Comparison of ENCODE assay signal across 21 cellular contexts in the genomic region with DNA sequence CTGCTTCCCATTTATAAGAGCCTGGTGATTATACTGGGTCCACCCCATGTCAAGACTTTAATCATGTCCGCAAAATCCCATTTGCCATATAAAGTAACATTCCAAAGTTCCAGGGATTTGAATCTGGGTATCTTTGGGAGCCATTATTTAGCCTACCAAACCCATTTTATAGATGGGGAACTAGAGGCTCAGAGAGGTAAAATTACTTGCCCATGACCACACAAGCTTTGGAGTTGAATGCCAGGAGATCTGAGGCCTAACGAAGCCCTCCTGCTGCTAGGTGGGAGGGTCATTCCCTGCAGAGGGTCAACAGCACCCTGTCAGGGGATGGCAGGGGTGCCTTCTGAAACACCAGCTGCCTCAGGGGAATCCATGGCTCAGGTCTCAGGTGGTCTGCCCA. TPM values are rescaled to one million over a fixed set of nuclear protein-coding genes. Genes with fewer than 3 reads are reported as not detected.
DNase-seq lines count a peak whose midpoint lies in the region; ATAC-seq and TF ChIP-seq lines count a peak whose summit lies in the region.
"Had no signal": no experiment of that assay in that cellular context is flagged by ENCODE, and none has a peak within 500 bp of the region (broad histone marks: within the 10 kb centered on the region; RNA-seq: fewer than 3 reads in every experiment).

No MANE protein-coding gene starts in this region.

- peak overlapping the region; percentile 24 for H3K27ac Mint-ChIP-seq in CD4-positive, alpha-beta T cell
- peak overlapping the region in 4 of 6 donors; percentile 21 to 96 (median 80) for H3K27ac Mint-ChIP-seq in naive B cell
- H3K27ac Mint-ChIP-seq in stimulated activated effector memory CD8-positive, alpha-beta T cell treated with anti-CD3 and anti-CD28 coated beads, Interleukin-12 subunit alpha, Interleukin-12 subunit beta, amount 100 ng/mL, for 72 hours, result peak overlapping the region; percentile 16
- H3K27ac Mint-ChIP-seq in activated CD4-positive, alpha-beta T cell treated with anti-CD3 and anti-CD28 coated beads for 36 hours, result no peak overlapping the region

- POLR2A ChIA-PET in CD4-positive, alpha-beta T cell (lab: Charles Lee), result interaction anchor here (2.1 to 2.3 kb wide), 3 partner anchors 13 to 253 kb away, joined by 8 to 13 read pairs (median 9); a partner anchor contains a TSS
- POLR2A ChIA-PET in activated CD4-positive, alpha-beta T cell treated with anti-CD3 and anti-CD28 coated beads for 36 hours (lab: Charles Lee), result no interaction called here

- intact Hi-C loops in CD4-positive, alpha-beta T cell (cut with DNase I, micrococcal nuclease), result loop anchor here in 1 of 2 experiments (10.0 kb wide), 1 partner anchor 1124 kb away; no protein-coding TSS in a partner anchor
- intact Hi-C loops in activated CD4-positive, alpha-beta T cell treated with anti-CD3 and anti-CD28 coated beads for 36 hours (cut with DNase I, micrococcal nuclease), result no loop called here

- no peak overlapping the region for H3K4me3 Mint-ChIP-seq in CD4-positive, alpha-beta T cell
- peak overlapping the region in 1 of 8 donors; percentile 89 for H3K4me3 Mint-ChIP-seq in naive B cell
- H3K4me3 Mint-ChIP-seq in stimulated activated effector memory CD8-positive, alpha-beta T cell treated with anti-CD3 and anti-CD28 coated beads, Interleukin-12 subunit alpha, Interleukin-12 subunit beta, amount 100 ng/mL, for 72 hours, result no peak overlapping the region
- H3K4me3 Mint-ChIP-seq in activated CD4-positive, alpha-beta T cell treated with anti-CD3 and anti-CD28 coated beads for 36 hours, result no peak overlapping the region

- no peaks in the 10 kb centered on the region for H3K9me3 ChIP-seq in CD4-positive, alpha-beta T cell (ENCODE audit: control insufficient read depth, low read length)
- H3K9me3 ChIP-seq: SJCRH30 had no signal

- no peaks in the 10 kb centered on the region for H3K9me3 Mint-ChIP-seq in CD4-positive, alpha-beta T cell
- H3K9me3 Mint-ChIP-seq in naive B cell, result no peaks in the 10 kb centered on the region
- H3K9me3 Mint-ChIP-seq in stimulated activated effector memory CD8-positive, alpha-beta T cell treated with anti-CD3 and anti-CD28 coated beads, Interleukin-12 subunit alpha, Interleukin-12 subunit beta, amount 100 ng/mL, for 72 hours, result no peaks in the 10 kb centered on the region
- H3K9me3 Mint-ChIP-seq in activated CD4-positive, alpha-beta T cell treated with anti-CD3 and anti-CD28 coated beads for 36 hours (ENCODE audit: low read depth), result no peaks in the 10 kb centered on the region
- H3K9me3 Mint-ChIP-seq: CD4-positive, CD25-positive, alpha-beta regulatory T cell had no signal

- H3K27me3 Mint-ChIP-seq in CD4-positive, alpha-beta T cell, result no peaks in the 10 kb centered on the region
- no peaks in the 10 kb centered on the region for H3K27me3 Mint-ChIP-seq in naive B cell
- no peaks in the 10 kb centered on the region for H3K27me3 Mint-ChIP-seq in activated CD4-positive, alpha-beta T cell treated with anti-CD3 and anti-CD28 coated beads for 36 hours

- CTCF ChIA-PET in CD4-positive, alpha-beta T cell (lab: Charles Lee), result no interaction called here
- CTCF ChIA-PET in activated CD4-positive, alpha-beta T cell treated with anti-CD3 and anti-CD28 coated beads for 36 hours (lab: Charles Lee), result interaction anchor here (0.6 to 2.8 kb wide), 6 partner anchors 13 to 252 kb away, joined by 3 to 8 read pairs (median 4); a partner anchor contains a TSS

- H3K4me1 Mint-ChIP-seq in CD4-positive, alpha-beta T cell (ENCODE audit: low read depth), result peaks cover 23% of the 10 kb centered on the region
- H3K4me1 Mint-ChIP-seq in naive B cell, result peaks cover 21 to 38% (median 26%) of the 10 kb centered on the region in 3 donors
- peaks cover 24% of the 10 kb centered on the region for H3K4me1 Mint-ChIP-seq in stimulated activated effector memory CD8-positive, alpha-beta T cell treated with anti-CD3 and anti-CD28 coated beads, Interleukin-12 subunit alpha, Interleukin-12 subunit beta, amount 100 ng/mL, for 72 hours
- peaks cover 24% of the 10 kb centered on the region for H3K4me1 Mint-ChIP-seq in activated CD4-positive, alpha-beta T cell treated with anti-CD3 and anti-CD28 coated beads for 36 hours

- ATAC-seq in CD4-positive, alpha-beta T cell (ENCODE audit: poor library complexity), result no peak
- ATAC-seq in naive B cell (ENCODE audit: low read depth in 2 of 2) (no peak), HG03432 (IDR thresholded peaks at IDR 0.05; ENCODE audit: unreplicated experiment) (no peak)
- no peak for ATAC-seq in stimulated activated effector memory CD8-positive, alpha-beta T cell treated with anti-CD3 and anti-CD28 coated beads, Interleukin-12 subunit alpha, Interleukin-12 subunit beta, amount 100 ng/mL, for 72 hours
- ATAC-seq in activated CD4-positive, alpha-beta T cell treated with anti-CD3 and anti-CD28 coated beads for 36 hours, result no peak
- ATAC-seq: Panc1 had no signal

- no peaks in the 10 kb centered on the region for H3K27me3 ChIP-seq in CD4-positive, alpha-beta T cell (ENCODE audit: control insufficient read depth, insufficient read depth, low read length)
- H3K27me3 ChIP-seq: SJCRH30 had no signal

- DNase-seq in CD4-positive, alpha-beta T cell, result no peak
- no peak for DNase-seq in naive B cell
- no peak for DNase-seq in stimulated activated effector memory CD8-positive, alpha-beta T cell treated with anti-CD3 and anti-CD28 coated beads, Interleukin-12 subunit alpha, Interleukin-12 subunit beta, amount 100 ng/mL, for 72 hours (ENCODE audit: low spot score in 2 of 2)
- DNase-seq in nucleus accumbens (lab: John Stamatoyannopoulos, UW), result no peak
- DNase-seq in activated CD4-positive, alpha-beta T cell treated with anti-CD3 and anti-CD28 coated beads for 36 hours, result no peak
- DNase-seq: CD4-positive, CD25-positive, alpha-beta regulatory T cell; COR-L47; DMS79; H7; KG1; NCI-H1092 treated with DMSO at 0.1 percent for 48 hours; NCI-H146; NCI-H2029; NCI-H226; NCI-H524; NCI-H774; NK-92 treated with Interleukin-12 subunit alpha and Interleukin-12 subunit beta, amount 100 ng/mL, for 24 hours; SJCRH30 had no signal

- H3K27ac ChIP-seq in CD4-positive, alpha-beta T cell (ENCODE audit: low read depth, low read length), result no peak overlapping the region
- H3K27ac ChIP-seq in VCaP, result peak overlapping the region; percentile 35; the same call in 1 of the 2 replicates
- H3K27ac ChIP-seq: SJCRH30 had no signal

- no peak for TF ChIP-seq CTCF in CD4-positive, alpha-beta T cell (IDR thresholded peaks at IDR 0.05)
- TF ChIP-seq CTCF in VCaP (conservative IDR thresholded peaks at IDR 0.05), result no peak

- H3K36me3 Mint-ChIP-seq in CD4-positive, alpha-beta T cell (ENCODE audit: low read depth), result peaks cover 14% of the 10 kb centered on the region
- H3K36me3 Mint-ChIP-seq in naive B cell, result peaks cover 0 to 8% of the 10 kb centered on the region in 2 donors
- H3K36me3 Mint-ChIP-seq in stimulated activated effector memory CD8-positive, alpha-beta T cell treated with anti-CD3 and anti-CD28 coated beads, Interleukin-12 subunit alpha, Interleukin-12 subunit beta, amount 100 ng/mL, for 72 hours, result peaks cover 31% of the 10 kb centered on the region
- H3K36me3 Mint-ChIP-seq in activated CD4-positive, alpha-beta T cell treated with anti-CD3 and anti-CD28 coated beads for 36 hours (ENCODE audit: low read depth), result peaks cover 10% of the 10 kb centered on the region
- H3K36me3 Mint-ChIP-seq: CD4-positive, CD25-positive, alpha-beta regulatory T cell had no signal

RNA-seq across cellular contexts. Expression of a gene that starts 13.0 kb away (rescaled TPM):
- 100 to 1,000 TPM; 247 to 258 TPM for total RNA-seq in CD4-positive, alpha-beta T cell
- polyA plus RNA-seq in naive B cell (ENCODE audit: low read depth in 6 of 6), result 10 to 100 TPM in 5 of 6 donors, under 1 TPM in 1; 0.78 to 34.1 (median 13.7) TPM
- total RNA-seq in activated CD4-positive, alpha-beta T cell treated with anti-CD3 and anti-CD28 coated beads for 36 hours, result 100 to 1,000 TPM; 135 to 141 TPM
